13 cellular contexts compared by ENCODE assay signal in the genomic region with DNA sequence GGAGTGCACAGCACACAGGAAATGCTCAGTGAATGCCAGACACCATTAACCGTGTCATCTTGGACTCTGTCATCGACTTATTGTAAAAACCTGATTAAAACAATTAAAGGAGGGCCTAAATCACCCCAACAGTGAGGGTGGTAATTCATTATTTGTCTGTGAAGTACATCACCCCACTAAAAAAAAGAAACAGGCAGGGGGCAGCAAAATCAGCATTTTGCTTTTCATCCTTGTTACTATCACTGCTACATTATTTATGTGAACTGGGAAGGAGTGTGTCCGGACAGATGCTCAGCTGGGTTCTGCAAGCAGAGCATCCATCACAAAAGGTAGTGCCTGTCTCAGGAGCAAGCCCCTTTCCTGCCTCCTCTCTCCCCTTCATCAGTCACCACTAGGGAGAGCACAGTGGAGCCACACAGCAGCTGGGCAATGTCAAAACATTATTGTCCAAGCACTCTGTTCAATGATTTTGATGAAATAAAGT.
DNase-seq lines count a peak whose midpoint lies in the region; TF ChIP-seq lines count a peak whose summit lies in the region.
"Had no signal": no experiment of that assay in that cellular context is flagged by ENCODE, and none has a peak within 500 bp of the region (broad histone marks: within the 10 kb centered on the region; RNA-seq: fewer than 3 reads in every experiment).

No MANE protein-coding gene starts in this region.

- H3K36me3 ChIP-seq in Karpas-422 (ENCODE audit: insufficient read depth, low read length) (no peaks in the 10 kb centered on the region), neural cell (ENCODE audit: insufficient read depth, low read length) (no peaks in the 10 kb centered on the region)
- H3K36me3 ChIP-seq: left lung, SJCRH30 had no signal

- H3K4me2 ChIP-seq in Karpas-422 (ENCODE audit: low read depth, low read length, poor library complexity, severe bottlenecking), result no peak overlapping the region
- H3K4me2 ChIP-seq in neural cell (ENCODE audit: low read length), result no peak overlapping the region

- TF ChIP-seq POLR2A in erythroblast (IDR thresholded peaks at IDR 0.05; ENCODE audit: low read length), result no peak

- no peaks in the 10 kb centered on the region for H3F3A ChIP-seq in neural cell (ENCODE audit: insufficient read depth, low read length, poor library complexity, severe bottlenecking)

- no peaks in the 10 kb centered on the region for H3K79me2 ChIP-seq in Karpas-422 (ENCODE audit: low read length)
- peaks cover 85% of the 10 kb centered on the region for H3K79me2 ChIP-seq in neural cell (replicated peaks; ENCODE audit: insufficient read depth, low read length)

- peak; percentile 42 for TF ChIP-seq RAD21 in neural cell (conservative IDR thresholded peaks at IDR 0.05)

- H3K9me2 ChIP-seq in Karpas-422 (replicated peaks; ENCODE audit: insufficient read depth, low read length) (no peaks in the 10 kb centered on the region), neural cell (ENCODE audit: insufficient read depth, low read length) (no peaks in the 10 kb centered on the region)

- TF ChIP-seq EP300 in neural cell (conservative IDR thresholded peaks at IDR 0.05; ENCODE audit: poor library complexity, severe bottlenecking), result no peak

- DNase-seq in DMS 273 (lab: John Stamatoyannopoulos, UW; ENCODE audit: unreplicated experiment), result peak; percentile 44
- no peak for DNase-seq in DMS 273 treated with DMSO at 0.1 percent for 48 hours (lab: John Stamatoyannopoulos, UW)
- peak; percentile 54 for DNase-seq in Karpas-422
- peak; percentile 24 for DNase-seq in choroid plexus epithelial cell (ENCODE audit: low read depth)
- no peak for DNase-seq in erythroblast (lab: John Stamatoyannopoulos, UW)
- DNase-seq in NK-92 treated with Interleukin-12 subunit alpha and Interleukin-12 subunit beta, amount 100 ng/mL, for 24 hours (lab: John Stamatoyannopoulos, UW), result no peak
- no peak for DNase-seq in NCI-H1092 (lab: John Stamatoyannopoulos, UW)
- DNase-seq: activated CD4-positive, alpha-beta T cell treated with anti-CD3 and anti-CD28 coated beads, Interleukin-2, amount 50 U/mL, for 4 hours; left lung; SJCRH30; stimulated activated CD8-positive, alpha-beta memory T cell treated with anti-CD3 and anti-CD28 coated beads, Interleukin-4, amount 100 ng/mL, for 48 hours had no signal

- no peak overlapping the region for H2AFZ ChIP-seq in Karpas-422 (ENCODE audit: low read length)
- no peak overlapping the region for H2AFZ ChIP-seq in neural cell (ENCODE audit: low read depth, low read length)

- H3K27me3 ChIP-seq in Karpas-422 (ENCODE audit: low read length) (no peaks in the 10 kb centered on the region), neural cell (ENCODE audit: insufficient read depth, low read depth, low read length) (no peaks in the 10 kb centered on the region)
- H3K27me3 ChIP-seq: left lung, SJCRH30 had no signal

- peaks cover 58% of the 10 kb centered on the region for H4K20me1 ChIP-seq in Karpas-422 (ENCODE audit: insufficient read depth, low read depth, low read length)
- H4K20me1 ChIP-seq in neural cell (ENCODE audit: insufficient read depth), result no peaks in the 10 kb centered on the region

- H3K4me3 ChIP-seq in Karpas-422 (ENCODE audit: low read length) (no peak overlapping the region), choroid plexus epithelial cell (ENCODE audit: low read depth, low read length) (no peak overlapping the region), neural cell (ENCODE audit: low read length) (no peak overlapping the region)
- H3K4me3 ChIP-seq: left lung, SJCRH30 had no signal

- peaks cover 16% of the 10 kb centered on the region for H3K4me1 ChIP-seq in Karpas-422 (ENCODE audit: low read length)
- H3K4me1 ChIP-seq: SJCRH30 had no signal

- H3K9ac ChIP-seq in Karpas-422 (ENCODE audit: low read length), result no peak overlapping the region
- no peak overlapping the region for H3K9ac ChIP-seq in neural cell (ENCODE audit: low read length)

- H3K9me3 ChIP-seq in Karpas-422 (ENCODE audit: low read length), result no peaks in the 10 kb centered on the region
- no peaks in the 10 kb centered on the region for H3K9me3 ChIP-seq in neural cell (ENCODE audit: low read length)
- H3K9me3 ChIP-seq: left lung, SJCRH30 had no signal

- TF ChIP-seq CTCF in choroid plexus epithelial cell (conservative IDR thresholded peaks at IDR 0.05; ENCODE audit: low read depth, low read length) (peak; percentile 50), neural cell (IDR thresholded peaks at IDR 0.05; ENCODE audit: poor library complexity, severe bottlenecking) (peak; percentile 55)

- H3K27ac ChIP-seq in Karpas-422 (ENCODE audit: low read length) (no peak overlapping the region), neural cell (ENCODE audit: low read length) (no peak overlapping the region)
- H3K27ac ChIP-seq: 22Rv1, left lung, SJCRH30 had no signal

TF ChIP-seq in neural cell, 6 proteins besides CTCF, POLR2A, EP300 and RAD21:
- TF ChIP-seq TAF1 (IDR thresholded peaks at IDR 0.05; ENCODE audit: low read depth) (no peak), SMC3 (conservative IDR thresholded peaks at IDR 0.05; ENCODE audit: poor library complexity) (peak; percentile 47)

Comparison
In these comparisons a context has a peak if more than half of its experiments do, and no peak if none do; other contexts are left out.
1. DNase-seq: peak in DMS 273 (single experiment), Karpas-422 (single experiment) and choroid plexus epithelial cell (single experiment); none in DMS 273 treated with DMSO at 0.1 percent for 48 hours (single experiment), erythroblast (0 of 2), NK-92 treated with Interleukin-12 subunit alpha and Interleukin-12 subunit beta, amount 100 ng/mL, for 24 hours (single experiment) and NCI-H1092 (single experiment).